Comparison of ENCODE assay signal across 7 cellular contexts in genomic region chr3:11335056-11335608, GRCh38.
A peak's percentile ranks its signal among the peaks of the same experiment; 100 is the strongest.
DNase-seq lines count a peak whose midpoint lies in the region; ATAC-seq, FAIRE-seq and TF ChIP-seq lines count a peak whose summit lies in the region.

No MANE protein-coding gene starts in this region.

- no peaks in the 10 kb centered on the region for H3K4me1 ChIP-seq in heart left ventricle

- H3K4me3 Mint-ChIP-seq in activated T-helper 17 cell treated with anti-CD3 and anti-CD28 coated beads, Interleukin-2, amount 50 U/mL, for 72 hours: no peak overlapping the region

- intact Hi-C loops in heart left ventricle (cut with DNase I): loop anchor here (1.0 to 10.0 kb wide), 16 partner anchors 96 to 580 kb away; partner anchors contain the start of gene HRH1 (in 6 of the 10)

- H3K27ac Mint-ChIP-seq in activated T-helper 17 cell treated with anti-CD3 and anti-CD28 coated beads, Interleukin-2, amount 50 U/mL, for 72 hours: no peak overlapping the region

- TF ChIP-seq CTCF in D721Med (IDR thresholded peaks at IDR 0.05; ENCODE audit: insufficient read depth, missing control alignments) (peak; percentile 71), heart left ventricle (IDR thresholded peaks at IDR 0.05) (peak; percentile 42 to 75 (median 60))

- peak; percentile 74 for ATAC-seq in activated T-helper 17 cell treated with anti-CD3 and anti-CD28 coated beads, Interleukin-2, amount 50 U/mL, for 72 hours (replicated peaks)
- peak in 3 of 4 donors; percentile 48 to 67 (median 59) for ATAC-seq in heart left ventricle
- ATAC-seq in GM18861 (IDR thresholded peaks at IDR 0.05; ENCODE audit: unreplicated experiment): no peak

- peak; percentile 27 for DNase-seq in D721Med (ENCODE audit: insufficient read length, low spot score)
- peak; percentile 3 for DNase-seq in GM19240 (ENCODE audit: insufficient read length, low spot score)
- peak; percentile 75 for DNase-seq in NCI-H2227 treated with DMSO at 0.1 percent for 48 hours (lab: John Stamatoyannopoulos, UW)
- DNase-seq in heart left ventricle: no peak
- DNase-seq in putamen (ENCODE audit: low spot score): peak; percentile 63

- H3K9me3 Mint-ChIP-seq in activated T-helper 17 cell treated with anti-CD3 and anti-CD28 coated beads, Interleukin-2, amount 50 U/mL, for 72 hours: no peaks in the 10 kb centered on the region

- no peak overlapping the region for H3K4me3 ChIP-seq in heart left ventricle

- no peaks in the 10 kb centered on the region for H3K9me3 ChIP-seq in heart left ventricle

- no peak for TF ChIP-seq POLR2A in heart left ventricle (IDR thresholded peaks at IDR 0.05)

- no peak for FAIRE-seq in D721Med (lab: Jason Lieb, UNC)

- peaks cover 38% of the 10 kb centered on the region for H3K36me3 Mint-ChIP-seq in activated T-helper 17 cell treated with anti-CD3 and anti-CD28 coated beads, Interleukin-2, amount 50 U/mL, for 72 hours (ENCODE audit: low read depth)

- 43 to 51% (median 47%) methylated on average over 4 of the region's 4 CpGs for WGBS in heart left ventricle, 4 donors

- H3K27me3 Mint-ChIP-seq in activated T-helper 17 cell treated with anti-CD3 and anti-CD28 coated beads, Interleukin-2, amount 50 U/mL, for 72 hours: no peaks in the 10 kb centered on the region

- H3K36me3 ChIP-seq in heart left ventricle: peaks cover 0 to 56% (median 12%) of the 10 kb centered on the region in 9 donors

- H3K27me3 ChIP-seq in heart left ventricle: no peaks in the 10 kb centered on the region

- H3K27ac ChIP-seq in heart left ventricle: no peak overlapping the region

- no peaks in the 10 kb centered on the region for H3K4me1 Mint-ChIP-seq in activated T-helper 17 cell treated with anti-CD3 and anti-CD28 coated beads, Interleukin-2, amount 50 U/mL, for 72 hours

Comparison
In these comparisons a context has a peak if more than half of its experiments do, and no peak if none do; other contexts are left out.
1. DNase-seq: peak in D721Med (single experiment), GM19240 (single experiment), NCI-H2227 treated with DMSO at 0.1 percent for 48 hours (single experiment) and putamen (single experiment); none in heart left ventricle (0 of 5).